2 cellular contexts compared by ENCODE assay signal in genomic region chr11:66221012-66221411, GRCh38.
TF ChIP-seq lines count a peak whose summit lies in the region.

No MANE protein-coding gene starts in this region.

TF ChIP-seq in HEK293, 187 proteins besides CTCF, POLR2A, EP300 and RAD21:
- TF ChIP-seq SCRT2 (tag by site-specific recombination; IDR thresholded peaks at IDR 0.05) (peak; percentile 34; the same call in 1 of the 2 replicates), RBAK (tag by site-specific recombination; IDR thresholded peaks at IDR 0.05) (no peak), ZIC2 (tag by site-specific recombination; IDR thresholded peaks at IDR 0.05) (0 out of 2 replicates have a peak, but pooled peaks have one; percentile 39)

TF ChIP-seq in GM12878, 131 proteins besides CTCF, POLR2A, EP300 and RAD21:
- 0 out of 2 replicates have a peak, but pooled peaks have one; percentile 22 for TF ChIP-seq PAX5 (IDR thresholded peaks at IDR 0.05; ENCODE audit: borderline replicate concordance, low read depth, low read length)
- no peak for TF ChIP-seq FOS (IDR thresholded peaks at IDR 0.05; ENCODE audit: borderline replicate concordance, extremely low read depth, insufficient read length)
